Comparison of ENCODE assay signal across 8 cellular contexts in the genomic region with DNA sequence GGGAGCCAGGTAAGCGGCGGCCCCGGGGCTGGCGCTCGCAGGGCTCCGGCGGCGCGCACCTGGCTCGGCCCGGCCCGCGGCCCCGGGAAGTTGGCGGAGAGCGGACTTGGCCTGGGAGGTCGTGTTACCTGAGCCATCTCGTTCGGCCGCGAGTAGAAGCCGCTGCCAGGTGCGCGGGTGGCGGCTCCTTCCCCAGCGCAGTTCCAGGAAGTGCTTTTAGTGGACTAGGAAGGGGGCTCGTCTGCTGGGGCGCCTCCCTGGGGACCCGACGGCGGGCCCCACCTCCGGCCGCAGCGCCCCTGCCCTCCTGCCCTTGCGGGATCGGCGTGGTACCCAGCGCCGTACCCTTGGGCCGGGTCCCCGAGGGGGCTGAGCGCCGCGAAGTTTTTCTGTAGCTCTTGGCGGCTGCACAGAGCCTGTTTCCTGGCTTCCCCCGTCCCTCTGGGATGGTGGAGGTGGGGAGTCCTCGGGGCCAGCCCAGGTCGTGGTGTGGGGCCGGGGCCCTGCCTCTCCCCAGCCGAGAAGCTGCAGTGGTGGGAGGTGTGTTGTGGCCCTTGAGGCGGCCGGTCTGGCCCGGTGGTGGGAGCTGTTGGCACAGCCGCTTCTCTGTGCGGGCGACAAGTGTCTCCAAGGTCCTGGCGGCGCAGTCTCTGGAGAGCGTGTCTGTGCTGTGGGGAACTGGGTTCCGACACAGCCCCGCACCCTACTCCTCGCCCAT.
A peak's percentile ranks its signal among the peaks of the same experiment; 100 is the strongest.
DNase-seq lines count a peak whose midpoint lies in the region; ATAC-seq and TF ChIP-seq lines count a peak whose summit lies in the region.

No MANE protein-coding gene starts in this region.

- no peaks in the 10 kb centered on the region for H3K27me3 Mint-ChIP-seq in CD8-positive, alpha-beta memory T cell

- H3K4me1 Mint-ChIP-seq in CD8-positive, alpha-beta memory T cell = peaks cover 54 to 56% (median 56%) of the 10 kb centered on the region in 3 donors

- ATAC-seq in GM21528 (IDR thresholded peaks at IDR 0.05; ENCODE audit: low FRiP score, unreplicated experiment) = peak; percentile 19

- no peaks in the 10 kb centered on the region for H3K9me3 Mint-ChIP-seq in CD8-positive, alpha-beta memory T cell

- H3K4me1 ChIP-seq in CD8-positive, alpha-beta memory T cell (ENCODE audit: insufficient read depth, low read length) = peaks cover 52% of the 10 kb centered on the region
- H3K4me1 ChIP-seq in subcutaneous abdominal adipose tissue (ENCODE audit: control insufficient read depth in 5 of 5, insufficient read depth in 5 of 5, low read length in 5 of 5) = peaks cover 0 to 27% (median 15%) of the 10 kb centered on the region in 5 donors

- peak overlapping the region; percentile 91 to 98 (median 96) for H3K27ac Mint-ChIP-seq in CD8-positive, alpha-beta memory T cell

- H3K4me3 Mint-ChIP-seq in CD8-positive, alpha-beta memory T cell = peak overlapping the region; percentile 87 to 93 (median 90)

- H3K4me3 ChIP-seq in CD8-positive, alpha-beta memory T cell (ENCODE audit: low read length) = peak overlapping the region; percentile 73
- H3K4me3 ChIP-seq in LNCaP clone FGC (ENCODE audit: low read depth, low read length) (peak overlapping the region; percentile 84), subcutaneous abdominal adipose tissue (ENCODE audit: low read depth in 1 of 5, low read length in 5 of 5) (peak overlapping the region in 4 of 5 donors; percentile 27 to 65 (median 49)), foreskin fibroblast (ENCODE audit: low read depth in 1 of 2, low read length in 2 of 2) (peak overlapping the region in 1 of 2 donors; percentile 11)

- POLR2A ChIA-PET in CD8-positive, alpha-beta memory T cell (lab: Charles Lee) = interaction anchor here (0.7 to 2.1 kb wide), 5 partner anchors 10 to 1388 kb away, joined by 3 to 51 read pairs (median 4); no protein-coding TSS in a partner anchor

- CTCF ChIA-PET in CD8-positive, alpha-beta memory T cell (lab: Charles Lee) = interaction anchor here (0.9 to 5.6 kb wide), 9 partner anchors 11 to 99 kb away, joined by 3 to 40 read pairs (median 4); no protein-coding TSS in a partner anchor

- peak overlapping the region; percentile 80 for H3K27ac ChIP-seq in CD8-positive, alpha-beta memory T cell (ENCODE audit: low read depth, low read length)
- peak overlapping the region; percentile 52 for H3K27ac ChIP-seq in angular gyrus (ENCODE audit: low read depth, low read length)
- no peak overlapping the region for H3K27ac ChIP-seq in subcutaneous abdominal adipose tissue (ENCODE audit: low read depth, low read length)

- H3K9ac ChIP-seq in subcutaneous abdominal adipose tissue (ENCODE audit: low read length in 5 of 5) = peak overlapping the region in 4 of 5 donors; percentile 3 to 48 (median 40)

- H3K36me3 ChIP-seq in CD8-positive, alpha-beta memory T cell (ENCODE audit: insufficient read depth, low read length) = no peaks in the 10 kb centered on the region
- no peaks in the 10 kb centered on the region for H3K36me3 ChIP-seq in subcutaneous abdominal adipose tissue (ENCODE audit: control insufficient read depth in 5 of 5, insufficient read depth in 5 of 5, low read length in 5 of 5)

- H3K27me3 ChIP-seq in CD8-positive, alpha-beta memory T cell (ENCODE audit: insufficient read depth, low read length, poor library complexity, severe bottlenecking) = no peaks in the 10 kb centered on the region
- H3K27me3 ChIP-seq in subcutaneous abdominal adipose tissue (ENCODE audit: control insufficient read depth in 5 of 5, insufficient read depth in 4 of 5, low read length in 5 of 5) = peaks cover 3 to 23% (median 13%) of the 10 kb centered on the region in 5 donors

- H3K36me3 Mint-ChIP-seq in CD8-positive, alpha-beta memory T cell = peaks cover 0 to 6% (median 0%) of the 10 kb centered on the region in 3 donors

- H3K9me3 ChIP-seq in CD8-positive, alpha-beta memory T cell (ENCODE audit: low read length) = no peaks in the 10 kb centered on the region
- no peaks in the 10 kb centered on the region for H3K9me3 ChIP-seq in subcutaneous abdominal adipose tissue (ENCODE audit: control insufficient read depth in 5 of 5, low read length in 5 of 5)

- TF ChIP-seq CTCF in LNCaP clone FGC (IDR thresholded peaks at IDR 0.05; ENCODE audit: control insufficient read depth, extremely low read depth, insufficient read depth) (no peak), foreskin fibroblast (IDR thresholded peaks at IDR 0.05; ENCODE audit: low read depth, low read length) (no peak)

- peak in 2 of 5 donors; percentile 31 to 43 for DNase-seq in CD8-positive, alpha-beta memory T cell
- no peak for DNase-seq in LNCaP clone FGC (ENCODE audit: low read depth)
- peak; percentile 23 for DNase-seq in kidney tubule cell (ENCODE audit: low spot score)
- no peak for DNase-seq in NCI-H128 (lab: John Stamatoyannopoulos, UW; ENCODE audit: unreplicated experiment)
- no peak for DNase-seq in foreskin fibroblast
